Comparison of ENCODE assay signal across 17 cellular contexts in genomic region chr3:53067571-53067970, GRCh38.
"Had no signal": no experiment of that assay in that cellular context is flagged by ENCODE, and none has a peak within 500 bp of the region (broad histone marks: within the 10 kb centered on the region; RNA-seq: fewer than 3 reads in every experiment).

No MANE protein-coding gene starts in this region.

- H3K27ac ChIP-seq: dorsolateral prefrontal cortex, epithelial cell of prostate, hepatocyte, left lung, prostate gland, right atrium auricular region, skin epidermis, testis, upper lobe of left lung had no signal

- H3K27me3 ChIP-seq: dorsolateral prefrontal cortex, right atrium auricular region, testis, upper lobe of left lung had no signal

- H3K9me3 ChIP-seq: left lung, prostate gland, right atrium auricular region, testis, upper lobe of left lung had no signal

- H3K36me3 ChIP-seq: left lung, prostate gland, right atrium auricular region, upper lobe of left lung had no signal

- DNase-seq: activated CD4-positive, alpha-beta T cell treated with anti-CD3 and anti-CD28 coated beads, Interleukin-2, amount 50 U/mL, for 4 hours; activated gamma-delta T cell treated with Interleukin-2 at 50 U/mL for 16 hours; activated T-cell treated with anti-CD3 and anti-CD28 coated beads for 4 hours; amniotic stem cell; foreskin fibroblast; left lung; midbrain; stimulated activated CD4-positive, alpha-beta T cell treated with anti-CD3 and anti-CD28 coated beads, Interleukin-15, amount 100 ng/mL, for 24 hours; stimulated activated CD4-positive, alpha-beta T cell treated with anti-CD3 and anti-CD28 coated beads, Interleukin-2, amount 100 ng/mL, for 48 hours; upper lobe of left lung had no signal

- H3K4me3 ChIP-seq: dorsolateral prefrontal cortex, hepatocyte, left lung, prostate gland, right atrium auricular region, skin epidermis, testis, upper lobe of left lung had no signal
